Comparison of ENCODE assay signal across 10 cellular contexts in the genomic region with DNA sequence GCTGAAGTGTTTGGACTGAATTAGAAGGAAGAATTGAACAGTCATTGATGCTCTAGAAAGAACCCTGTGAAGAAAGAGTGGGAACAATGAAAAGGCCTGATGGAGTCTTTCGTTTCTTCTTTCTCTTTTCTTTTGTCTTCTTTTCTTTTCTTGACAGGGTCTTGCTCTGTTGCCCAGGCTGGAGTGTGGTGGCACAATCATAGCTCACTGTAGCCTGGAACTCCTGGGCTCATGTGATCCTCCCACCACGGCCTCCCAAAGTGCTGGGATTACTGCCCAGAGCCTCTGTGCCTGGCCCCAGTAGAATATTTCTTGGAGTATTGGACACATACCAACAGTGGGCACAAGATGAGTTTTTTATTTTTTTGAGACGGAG. TPM values are rescaled to one million over a fixed set of nuclear protein-coding genes. Genes with fewer than 3 reads are reported as not detected.
DNase-seq lines count a peak whose midpoint lies in the region; TF ChIP-seq lines count a peak whose summit lies in the region.
"Had no signal": no experiment of that assay in that cellular context is flagged by ENCODE, and none has a peak within 500 bp of the region (broad histone marks: within the 10 kb centered on the region; RNA-seq: fewer than 3 reads in every experiment).

No MANE protein-coding gene starts in this region.

- H3K4me3 Mint-ChIP-seq in CD14-positive monocyte (no peak overlapping the region), mesothelial cell of epicardium (peak overlapping the region; percentile 90)

- TF ChIP-seq CTCF in CD14-positive monocyte (IDR thresholded peaks at IDR 0.05), result no peak
- no peak for TF ChIP-seq CTCF in astrocyte of the cerebellum (IDR thresholded peaks at IDR 0.05; ENCODE audit: low read depth, low read length, missing control alignments)
- no peak for TF ChIP-seq CTCF in mesothelial cell of epicardium (IDR thresholded peaks at IDR 0.05; ENCODE audit: unreplicated experiment)
- no peak for TF ChIP-seq CTCF in Peyer's patch (IDR thresholded peaks at IDR 0.05)
- TF ChIP-seq CTCF in adrenal gland (IDR thresholded peaks at IDR 0.05), result no peak

- 83% methylated on average over 3 of the region's 3 CpGs for WGBS in HUES64
- WGBS in adrenal gland, 4 donors, result 51 to 75% (median 64%) methylated on average over 2 to 3 of the region's 3 CpGs

- H3K36me3 Mint-ChIP-seq in CD14-positive monocyte, result peaks cover 21 to 26% of the 10 kb centered on the region in 2 donors
- H3K36me3 Mint-ChIP-seq in mesothelial cell of epicardium, result peaks cover 5% of the 10 kb centered on the region

- H3K27me3 ChIP-seq in HUES64 (ENCODE audit: insufficient read depth, low read length), result no peaks in the 10 kb centered on the region
- H3K27me3 ChIP-seq in Peyer's patch, result no peaks in the 10 kb centered on the region
- H3K27me3 ChIP-seq in adrenal gland, result no peaks in the 10 kb centered on the region
- H3K27me3 ChIP-seq: esophagus muscularis mucosa, tibial nerve had no signal

- H3K9me3 ChIP-seq in HUES64 (ENCODE audit: insufficient read depth, low read depth, low read length) (no peaks in the 10 kb centered on the region), Peyer's patch (no peaks in the 10 kb centered on the region), adrenal gland (replicated peaks in 1 of 3) (no peaks in the 10 kb centered on the region)
- H3K9me3 ChIP-seq: esophagus muscularis mucosa, tibial nerve had no signal

- H3K27ac Mint-ChIP-seq in CD14-positive monocyte, result peak overlapping the region in 4 of 7 donors; percentile 46 to 100 (median 86)
- H3K27ac Mint-ChIP-seq in mesothelial cell of epicardium, result peak overlapping the region; percentile 56

- peak overlapping the region; percentile 93 for H3K4me3 ChIP-seq in HUES64 (ENCODE audit: low read length)
- H3K4me3 ChIP-seq in astrocyte of the cerebellum (ENCODE audit: low read depth, low read length), result peak overlapping the region; percentile 76
- H3K4me3 ChIP-seq in Peyer's patch, result peak overlapping the region in 1 of 4 donors; percentile 81
- H3K4me3 ChIP-seq in adrenal gland, result no peak overlapping the region

- H3K36me3 ChIP-seq in HUES64 (ENCODE audit: insufficient read depth, low read length), result peaks cover 55% of the 10 kb centered on the region
- peaks cover 0 to 16% (median 0%) of the 10 kb centered on the region in 3 donors for H3K36me3 ChIP-seq in Peyer's patch
- H3K36me3 ChIP-seq in adrenal gland (replicated peaks in 1 of 2), result peaks cover 0 to 17% of the 10 kb centered on the region in 2 donors

- peak overlapping the region; percentile 99 for H3K9ac ChIP-seq in HUES64 (ENCODE audit: low read depth, low read length)

- no peaks in the 10 kb centered on the region for H3K9me3 Mint-ChIP-seq in CD14-positive monocyte
- H3K9me3 Mint-ChIP-seq in mesothelial cell of epicardium, result no peaks in the 10 kb centered on the region

- H3K4me1 ChIP-seq in HUES64 (ENCODE audit: insufficient read depth, low read length), result peaks cover 7% of the 10 kb centered on the region; the same call in 1 of the 2 replicates
- H3K4me1 ChIP-seq in Peyer's patch, result peaks cover 0 to 18% (median 3%) of the 10 kb centered on the region in 4 donors
- peaks cover 5 to 24% of the 10 kb centered on the region in 2 donors for H3K4me1 ChIP-seq in adrenal gland (replicated peaks in 1 of 2)

- in situ Hi-C loops in astrocyte of the cerebellum (cut with HindIII; ENCODE audit: low sequenced_read_pairs), result no loop called here

- DNase-seq in CD14-positive monocyte (ENCODE audit: low spot score), result no peak
- DNase-seq in astrocyte of the cerebellum (ENCODE audit: low read depth), result no peak
- DNase-seq in mesothelial cell of epicardium (ENCODE audit: low spot score in 2 of 2, unreplicated experiment in 2 of 2), result no peak
- no peak for DNase-seq in Peyer's patch
- DNase-seq in adrenal gland, result no peak
- no peak for DNase-seq in NK-92 (lab: John Stamatoyannopoulos, UW; ENCODE audit: unreplicated experiment)
- no peak for DNase-seq in stimulated activated CD4-positive, alpha-beta T cell treated with anti-CD3 and anti-CD28 coated beads, Interleukin-15, amount 100 ng/mL, for 24 hours

- H3K27ac ChIP-seq in HUES64 (ENCODE audit: low read depth, low read length) (no peak overlapping the region), Peyer's patch (no peak overlapping the region), adrenal gland (no peak overlapping the region)

- TF ChIP-seq POLR2A in Peyer's patch (IDR thresholded peaks at IDR 0.05), result no peak
- no peak for TF ChIP-seq POLR2A in adrenal gland (IDR thresholded peaks at IDR 0.05)

- intact Hi-C loops in CD14-positive monocyte (cut with micrococcal nuclease) (loop anchor here (2.0 to 5.0 kb wide), 2 partner anchors 23 to 328 kb away; a partner anchor contains a TSS), adrenal gland (cut with DNase I) (no loop called here)

- H3K27me3 Mint-ChIP-seq in CD14-positive monocyte (ENCODE audit: low read depth in 3 of 3) (no peaks in the 10 kb centered on the region), mesothelial cell of epicardium (ENCODE audit: low read depth) (no peaks in the 10 kb centered on the region)

- H3K4me1 Mint-ChIP-seq in CD14-positive monocyte (peaks cover 21% of the 10 kb centered on the region), mesothelial cell of epicardium (peaks cover 25% of the 10 kb centered on the region)

RNA-seq across cellular contexts. Expression of a gene that starts 1.1 kb away (rescaled TPM):
- 1 to 10 TPM; 4.3 to 6.4 TPM for polyA plus RNA-seq in CD14-positive monocyte
- polyA plus RNA-seq in HUES64 (2013, experiment 1 of 2), result 79.1 TPM
- polyA plus RNA-seq in HUES64 (2013, experiment 2 of 2), result 74.8 TPM
- 19.5 to 20.9 TPM (median 20.3 TPM) in 3 replicates for total RNA-seq in mesothelial cell of epicardium
- 10 to 100 TPM in 1 of 4 donors, 1 to 10 TPM in 3; 4.3 to 33.0 (median 8.8) TPM for total RNA-seq in Peyer's patch
- total RNA-seq in adrenal gland, result 10 to 100 TPM in 4 of 8 donors, 1 to 10 TPM in 4; 8.4 to 25.6 (median 10.0) TPM
- polyA plus RNA-seq in adrenal gland, result 10 to 100 TPM in 1 of 3 donors, 1 to 10 TPM in 2; 3.9 to 32.0 (median 4.5) TPM

RNA-seq across cellular contexts. Expression of a gene that starts 1.4 kb away (rescaled TPM):
- polyA plus RNA-seq in CD14-positive monocyte (100 to 1,000 TPM; 220 to 224 TPM), adrenal gland (100 to 1,000 TPM in 2 of 3 donors, 10 to 100 TPM in 1; 91.5 to 215 (median 137) TPM)
- 242 TPM for polyA plus RNA-seq in HUES64 (2013, experiment 1 of 2)
- polyA plus RNA-seq in HUES64 (2013, experiment 2 of 2), result 247 TPM
- total RNA-seq in mesothelial cell of epicardium (139 to 154 TPM (median 148 TPM) in 3 replicates), Peyer's patch (10 to 100 TPM in 3 of 4 donors, not detected in 1; 28.7 to 34.7 (median 34.5) TPM), adrenal gland (100 to 1,000 TPM in 4 of 8 donors, 10 to 100 TPM in 4; 22.8 to 161 (median 116) TPM)

RNA-seq across cellular contexts. Expression of a gene that starts 23.0 kb away (rescaled TPM):
- 10 to 100 TPM; 29.2 to 31.8 TPM for polyA plus RNA-seq in CD14-positive monocyte
- polyA plus RNA-seq in HUES64 (2013, experiment 1 of 2), result 120 TPM
- 137 TPM for polyA plus RNA-seq in HUES64 (2013, experiment 2 of 2)
- total RNA-seq in mesothelial cell of epicardium, result 108 to 115 TPM (median 108 TPM) in 3 replicates
- total RNA-seq in Peyer's patch, result 1 to 10 TPM; 4.9 to 9.9 (median 6.7) TPM
- 100 to 1,000 TPM in 5 of 8 donors, 10 to 100 TPM in 3; 60.3 to 361 (median 102) TPM for total RNA-seq in adrenal gland
- polyA plus RNA-seq in adrenal gland, result 100 to 1,000 TPM in 1 of 3 donors, 10 to 100 TPM in 2; 28.3 to 410 (median 32.1) TPM

RNA-seq across cellular contexts. Expression of a gene that starts 34.3 kb away (rescaled TPM):
- polyA plus RNA-seq in CD14-positive monocyte, result 10 to 100 TPM in 1 of 2 donors, 1 to 10 TPM in 1; 5.1 to 19.9 TPM
- 487 TPM for polyA plus RNA-seq in HUES64 (2013, experiment 1 of 2)
- 532 TPM for polyA plus RNA-seq in HUES64 (2013, experiment 2 of 2)
- 317 to 337 TPM (median 324 TPM) in 3 replicates for total RNA-seq in mesothelial cell of epicardium
- 10 to 100 TPM in 2 of 4 donors, 1 to 10 TPM in 2; 1.6 to 30.7 (median 12.0) TPM for total RNA-seq in Peyer's patch
- total RNA-seq in adrenal gland, result 1,000 to 10,000 TPM in 2 of 8 donors, 100 to 1,000 TPM in 6; 302 to 1,301 (median 562) TPM
- polyA plus RNA-seq in adrenal gland, result 1,000 to 10,000 TPM in 1 of 3 donors, 100 to 1,000 TPM in 2; 134 to 1,327 (median 153) TPM

RNA-seq across cellular contexts. Expression of a gene that starts 41.4 kb away (rescaled TPM):
- polyA plus RNA-seq in CD14-positive monocyte (under 1 TPM in 1 of 2 donors, not detected in 1; 0.18 TPM), adrenal gland (1 to 10 TPM in 2 of 3 donors, under 1 TPM in 1; 0.61 to 1.4 (median 1.1) TPM)
- 3.8 TPM for polyA plus RNA-seq in HUES64 (2013, experiment 1 of 2)
- polyA plus RNA-seq in HUES64 (2013, experiment 2 of 2), result 4.8 TPM
- total RNA-seq in mesothelial cell of epicardium (401 to 436 TPM (median 428 TPM) in 3 replicates), Peyer's patch (10 to 100 TPM; 18.2 to 80.9 (median 49.9) TPM), adrenal gland (1 to 10 TPM in 3 of 8 donors, under 1 TPM in 5; 0.13 to 2.6 (median 0.67) TPM)

Comparison
In these comparisons a context has a peak if more than half of its experiments do, and no peak if none do; other contexts are left out.
1. H3K4me3 ChIP-seq: peak in HUES64 (single experiment) and astrocyte of the cerebellum (single experiment); none in adrenal gland (0 of 4).
2. RNA of a gene that starts 23.0 kb away (total RNA-seq): 108 to 115 TPM in mesothelial cell of epicardium and 60.3 to 361 TPM in adrenal gland; 4.9 to 9.9 TPM in Peyer's patch; every median in the first group is over 4 times any median in the second.
3. intact Hi-C loops: an anchor here in CD14-positive monocyte (2.0 to 5.0 kb wide); none called in adrenal gland.